Comparison of ENCODE assay signal across 8 cellular contexts in the genomic region with DNA sequence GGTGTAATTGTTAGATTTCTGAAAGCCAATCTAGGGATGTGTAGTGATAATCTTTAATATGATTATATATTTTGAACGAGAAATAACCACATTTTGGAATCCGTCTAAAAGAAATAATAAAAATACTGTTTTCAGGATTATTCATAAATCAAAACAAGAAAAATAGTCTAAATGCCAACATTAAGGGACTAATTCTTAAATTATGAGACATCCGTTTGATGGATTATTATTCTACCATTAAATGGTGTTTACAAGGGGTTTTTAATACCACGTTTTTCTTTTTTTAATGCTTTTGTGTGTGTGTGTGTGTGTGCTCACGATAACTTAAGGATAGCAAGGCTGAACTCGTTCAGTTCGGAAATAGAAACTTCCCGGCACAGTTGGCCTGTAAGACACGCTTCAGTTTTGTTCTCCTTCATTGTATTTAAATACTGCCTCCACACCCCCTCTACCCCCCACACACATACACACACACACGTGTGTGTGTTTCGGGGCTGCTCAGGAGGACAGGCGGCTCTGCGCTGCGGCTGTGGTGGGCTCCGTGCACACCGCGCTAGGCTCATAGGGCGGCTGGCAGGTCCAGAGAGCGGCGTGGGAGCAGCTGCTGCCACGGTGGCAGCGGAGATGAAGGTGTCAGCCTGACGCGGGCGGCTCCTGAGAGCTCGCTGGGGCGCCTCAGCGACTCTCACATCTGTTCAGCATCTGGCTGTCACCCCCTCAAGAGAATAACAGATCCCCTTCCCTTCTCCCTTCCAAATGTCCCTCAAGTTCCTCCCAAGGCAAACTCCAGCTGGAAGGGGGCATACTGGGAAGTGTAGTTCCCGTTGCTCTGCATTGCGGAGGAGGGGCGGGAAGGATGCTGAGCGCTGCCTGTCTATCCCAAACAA. TPM values are rescaled to one million over a fixed set of nuclear protein-coding genes. Genes with fewer than 3 reads are reported as not detected.
DNase-seq lines count a peak whose midpoint lies in the region; ATAC-seq and TF ChIP-seq lines count a peak whose summit lies in the region.

No MANE protein-coding gene starts in this region.

- peak overlapping the region; percentile 28 for H3K4me3 ChIP-seq in fibroblast of pulmonary artery (replicated peaks; ENCODE audit: low read depth, low read length)
- peak overlapping the region; percentile 58 for H3K4me3 ChIP-seq in psoas muscle

- no peaks in the 10 kb centered on the region for H3K36me3 Mint-ChIP-seq in activated CD8-positive, alpha-beta T cell treated with anti-CD3 and anti-CD28 coated beads for 36 hours (ENCODE audit: low read depth)

- H3K27me3 Mint-ChIP-seq in activated CD8-positive, alpha-beta T cell treated with anti-CD3 and anti-CD28 coated beads for 36 hours, result peaks cover 46% of the 10 kb centered on the region

- H3K36me3 ChIP-seq in psoas muscle (ENCODE audit: insufficient read depth in 1 of 2, low read depth in 1 of 2), result no peaks in the 10 kb centered on the region

- WGBS in psoas muscle, 3 donors, result 8 to 11% (median 11%) methylated on average over 31 to 32 of the region's 32 CpGs

- H3K9me3 ChIP-seq in psoas muscle, result no peaks in the 10 kb centered on the region

- intact Hi-C loops in Right ventricle myocardium inferior (cut with DNase I) (no loop called here), cardiac septum (cut with DNase I) (no loop called here), psoas muscle (cut with DNase I) (no loop called here)
- intact Hi-C loops in activated CD8-positive, alpha-beta T cell treated with anti-CD3 and anti-CD28 coated beads for 36 hours (cut with micrococcal nuclease), result loop anchor here (10.0 kb wide), 1 partner anchor 109 kb away; no protein-coding TSS in a partner anchor

- CTCF ChIA-PET in activated CD8-positive, alpha-beta T cell treated with anti-CD3 and anti-CD28 coated beads for 36 hours (lab: Charles Lee), result interaction anchor here (1.2 to 1.3 kb wide), 2 partner anchors 32 to 48 kb away, joined by 3 to 6 read pairs; no protein-coding TSS in a partner anchor

- peaks cover 15% of the 10 kb centered on the region for H3K4me1 Mint-ChIP-seq in activated CD8-positive, alpha-beta T cell treated with anti-CD3 and anti-CD28 coated beads for 36 hours (ENCODE audit: low read depth)

- H3K9me3 Mint-ChIP-seq in activated CD8-positive, alpha-beta T cell treated with anti-CD3 and anti-CD28 coated beads for 36 hours, result no peaks in the 10 kb centered on the region

- peak overlapping the region; percentile 60 for H3K4me3 Mint-ChIP-seq in activated CD8-positive, alpha-beta T cell treated with anti-CD3 and anti-CD28 coated beads for 36 hours

- ATAC-seq in Right ventricle myocardium inferior, result peak; percentile 31
- ATAC-seq in activated CD8-positive, alpha-beta T cell treated with anti-CD3 and anti-CD28 coated beads for 36 hours, result peak; percentile 77
- peak in 1 of 4 donors; percentile 55 for ATAC-seq in psoas muscle
- ATAC-seq in HG02763 (IDR thresholded peaks at IDR 0.05; ENCODE audit: unreplicated experiment), result no peak
- ATAC-seq in GM18511 (IDR thresholded peaks at IDR 0.05; ENCODE audit: unreplicated experiment), result no peak

- no peaks in the 10 kb centered on the region for H3K4me1 ChIP-seq in psoas muscle

- no peak for TF ChIP-seq CTCF in activated CD8-positive, alpha-beta T cell treated with anti-CD3 and anti-CD28 coated beads for 36 hours (IDR thresholded peaks at IDR 0.05)
- TF ChIP-seq CTCF in fibroblast of pulmonary artery (IDR thresholded peaks at IDR 0.05; ENCODE audit: low read length, missing control alignments), result no peak
- TF ChIP-seq CTCF in psoas muscle (IDR thresholded peaks at IDR 0.05), result no peak

- peaks cover 0 to 63% (median 5%) of the 10 kb centered on the region in 3 donors for H3K27me3 ChIP-seq in psoas muscle (ENCODE audit: insufficient read depth in 3 of 3, low read length in 2 of 3)

- POLR2A ChIA-PET in activated CD8-positive, alpha-beta T cell treated with anti-CD3 and anti-CD28 coated beads for 36 hours (lab: Charles Lee), result no interaction called here

- DNase-seq in Right ventricle myocardium inferior (ENCODE audit: missing footprints) (peak; percentile 57), cardiac septum (ENCODE audit: low spot score) (no peak), fibroblast of pulmonary artery (ENCODE audit: low read depth) (peak; percentile 24), psoas muscle (no peak), SKM-1 treated with dmso at 0.1 percent for 144 hours (lab: John Stamatoyannopoulos, UW; ENCODE audit: unreplicated experiment) (no peak)
- peak; percentile 52 for DNase-seq in activated CD8-positive, alpha-beta T cell treated with anti-CD3 and anti-CD28 coated beads for 36 hours

- H3K27ac ChIP-seq in psoas muscle, result no peak overlapping the region

- H3K27ac Mint-ChIP-seq in activated CD8-positive, alpha-beta T cell treated with anti-CD3 and anti-CD28 coated beads for 36 hours, result no peak overlapping the region

RNA-seq across cellular contexts. Expression of gene ANP32A, which starts 23.0 kb away (rescaled TPM):
- total RNA-seq in Right ventricle myocardium inferior, result 134 TPM
- total RNA-seq in cardiac septum, result 180 TPM
- 100 to 1,000 TPM; 239 to 246 TPM for total RNA-seq in activated CD8-positive, alpha-beta T cell treated with anti-CD3 and anti-CD28 coated beads for 36 hours
- 10 to 100 TPM; 56.7 to 89.2 (median 83.3) TPM for total RNA-seq in psoas muscle
- 10 to 100 TPM; 79.4 to 98.2 (median 89.6) TPM for polyA plus RNA-seq in psoas muscle

Comparison
In these comparisons a context has a peak if more than half of its experiments do, and no peak if none do; other contexts are left out.
1. DNase-seq: peak in Right ventricle myocardium inferior (single experiment), activated CD8-positive, alpha-beta T cell treated with anti-CD3 and anti-CD28 coated beads for 36 hours (single experiment) and fibroblast of pulmonary artery (single experiment); none in cardiac septum (single experiment), psoas muscle (0 of 2) and SKM-1 treated with dmso at 0.1 percent for 144 hours (single experiment).
2. ATAC-seq: peak in Right ventricle myocardium inferior (single experiment) and activated CD8-positive, alpha-beta T cell treated with anti-CD3 and anti-CD28 coated beads for 36 hours (single experiment); none in HG02763 (single experiment) and GM18511 (single experiment).